1 cellular context compared by ENCODE assay signal in genomic region chr2:85890522-85891176, GRCh38.
TF ChIP-seq lines count a peak whose summit lies in the region.

No MANE protein-coding gene starts in this region.

TF ChIP-seq in K562, 482 proteins besides CTCF, POLR2A, EP300 and RAD21 (continued from another document and continues in another):
- TF ChIP-seq PRDM10 (IDR thresholded peaks at IDR 0.05; ENCODE audit: partially characterized antibody) (peak; percentile 6), PTBP1 (IDR thresholded peaks at IDR 0.05; ENCODE audit: low read depth, low read length) (no peak), HIVEP1 (CRISPR knock-in tag; IDR thresholded peaks at IDR 0.05) (0 out of 2 replicates have a peak, but pooled peaks have one; percentile 59), GATA2 (CRISPR knock-in tag; IDR thresholded peaks at IDR 0.05) (peak; percentile 75), ZFP91 (CRISPR knock-in tag; IDR thresholded peaks at IDR 0.05) (no peak), CTCFL (IDR thresholded peaks at IDR 0.05; ENCODE audit: borderline replicate concordance, insufficient read depth, low read depth, low read length, poor library complexity, severe bottlenecking) (no peak), MAZ (CRISPR knock-in tag; conservative IDR thresholded peaks at IDR 0.05 in 1 of 2, IDR thresholded peaks at IDR 0.05 in 1 of 2) (peak in 1 of 2 experiments; percentile 60; a peak in 1 of 4 replicates), ZNF699 (CRISPR knock-in tag; IDR thresholded peaks at IDR 0.05; ENCODE audit: insufficient replicate concordance) (no peak), ZKSCAN8 (CRISPR knock-in tag; IDR thresholded peaks at IDR 0.05) (no peak), ZNF354B (CRISPR knock-in tag; IDR thresholded peaks at IDR 0.05) (no peak), SIN3B (IDR thresholded peaks at IDR 0.05; ENCODE audit: low read depth) (no peak), KDM2B (CRISPR knock-in tag; IDR thresholded peaks at IDR 0.05) (0 out of 2 replicates have a peak, but pooled peaks have one; percentile 32), ZFP1 (CRISPR knock-in tag; IDR thresholded peaks at IDR 0.05) (peak; percentile 32; the same call in 1 of the 2 replicates), KDM5B (IDR thresholded peaks at IDR 0.05; ENCODE audit: insufficient replicate concordance, low read depth, low read length) (no peak), RBM22 (IDR thresholded peaks at IDR 0.05; ENCODE audit: low read depth, low read length, poor library complexity, severe bottlenecking) (no peak), ZC3H4 (CRISPR knock-in tag; IDR thresholded peaks at IDR 0.05; ENCODE audit: borderline replicate concordance) (no peak), SIRT6 (IDR thresholded peaks at IDR 0.05; ENCODE audit: low read depth, low read length) (no peak), ZNF75A (CRISPR knock-in tag; IDR thresholded peaks at IDR 0.05) (no peak), MYNN (IDR thresholded peaks at IDR 0.05) (no peak), MYNN (CRISPR knock-in tag; IDR thresholded peaks at IDR 0.05) (no peak), ZKSCAN3 (CRISPR knock-in tag; IDR thresholded peaks at IDR 0.05) (no peak), PURB (CRISPR knock-in tag; IDR thresholded peaks at IDR 0.05; ENCODE audit: low read depth) (no peak), UBTF (IDR thresholded peaks at IDR 0.05; ENCODE audit: borderline replicate concordance in 1 of 2, low read depth in 2 of 2, low read length in 2 of 2) (no peak), MTA1 (IDR thresholded peaks at IDR 0.05; ENCODE audit: borderline replicate concordance) (0 out of 2 replicates have a peak, but pooled peaks have one; percentile 30), EP400 (IDR thresholded peaks at IDR 0.05) (no peak), ZNF165 (CRISPR knock-in tag; IDR thresholded peaks at IDR 0.05; ENCODE audit: borderline replicate concordance) (peak; percentile 88; the same call in 1 of the 2 replicates), ZNF445 (CRISPR knock-in tag; IDR thresholded peaks at IDR 0.05; ENCODE audit: low read depth) (no peak), GTF2B (IDR thresholded peaks at IDR 0.05; ENCODE audit: extremely low read depth, insufficient read length) (no peak), TAF7 (tag; IDR thresholded peaks at IDR 0.05) (peak; percentile 76), TOE1 (IDR thresholded peaks at IDR 0.05; ENCODE audit: borderline replicate concordance) (no peak), TOE1 (CRISPR knock-in tag; IDR thresholded peaks at IDR 0.05; ENCODE audit: borderline replicate concordance, low read depth) (no peak), CHD2 (IDR thresholded peaks at IDR 0.05; ENCODE audit: low read depth, low read length) (no peak), BDP1 (IDR thresholded peaks at IDR 0.05; ENCODE audit: insufficient read depth, insufficient read length) (no peak), C11orf30 (IDR thresholded peaks at IDR 0.05; ENCODE audit: low read depth) (no peak), NFYB (IDR thresholded peaks at IDR 0.05; ENCODE audit: extremely low read depth, insufficient read length) (no peak), NR2C2 (CRISPR knock-in tag; IDR thresholded peaks at IDR 0.05) (no peak), NR2C2 (tag; IDR thresholded peaks at IDR 0.05) (no peak), ZNF133 (CRISPR knock-in tag; IDR thresholded peaks at IDR 0.05) (no peak), USF2 (CRISPR knock-in tag; IDR thresholded peaks at IDR 0.05) (no peak), STAT5B (CRISPR knock-in tag; IDR thresholded peaks at IDR 0.05) (no peak), CBFA2T2 (conservative IDR thresholded peaks at IDR 0.05) (peak; percentile 71), ZNF561 (CRISPR knock-in tag; conservative IDR thresholded peaks at IDR 0.05) (no peak; the same call in 1 of the 2 replicates), ZNF717 (CRISPR knock-in tag; IDR thresholded peaks at IDR 0.05) (no peak), RBM34 (IDR thresholded peaks at IDR 0.05; ENCODE audit: borderline replicate concordance, insufficient read depth, low read length) (no peak), POLR3A (IDR thresholded peaks at IDR 0.05; ENCODE audit: borderline replicate concordance, extremely low read depth, insufficient read depth, insufficient read length) (no peak), ZNF280B (CRISPR knock-in tag; IDR thresholded peaks at IDR 0.05) (no peak), ARID2 (IDR thresholded peaks at IDR 0.05) (no peak), SIN3A (IDR thresholded peaks at IDR 0.05; ENCODE audit: borderline replicate concordance in 2 of 2, control insufficient read depth in 1 of 2, low read depth in 2 of 2, low read length in 2 of 2) (no peak), IRF1 (CRISPR knock-in tag; IDR thresholded peaks at IDR 0.05; ENCODE audit: borderline replicate concordance) (no peak)
